Comparison of ENCODE assay signal across 8 cellular contexts in genomic region chr6:129501401-129502051, GRCh38.
DNase-seq lines count a peak whose midpoint lies in the region; ATAC-seq, FAIRE-seq and TF ChIP-seq lines count a peak whose summit lies in the region.

No MANE protein-coding gene starts in this region.

- H3F3A ChIP-seq in neural cell (ENCODE audit: insufficient read depth, low read length, poor library complexity, severe bottlenecking) = no peaks in the 10 kb centered on the region

- H3K9me2 ChIP-seq in neural cell (ENCODE audit: insufficient read depth, low read length) = no peaks in the 10 kb centered on the region

- H3K79me2 ChIP-seq in neural cell (replicated peaks; ENCODE audit: insufficient read depth, low read length) = no peaks in the 10 kb centered on the region

- peaks cover 57% of the 10 kb centered on the region for H3K4me1 ChIP-seq in RWPE2 (ENCODE audit: insufficient read depth, poor library complexity, severe bottlenecking)

- TF ChIP-seq CTCF in RWPE2 (IDR thresholded peaks at IDR 0.05; ENCODE audit: poor library complexity, severe bottlenecking) (peak; percentile 13), neural cell (IDR thresholded peaks at IDR 0.05; ENCODE audit: poor library complexity, severe bottlenecking) (no peak), coronary artery (IDR thresholded peaks at IDR 0.05) (no peak)

- H3K27me3 ChIP-seq in RWPE2 (ENCODE audit: insufficient read depth, poor library complexity, severe bottlenecking) = no peaks in the 10 kb centered on the region
- H3K27me3 ChIP-seq in neural cell (ENCODE audit: insufficient read depth, low read depth, low read length) = no peaks in the 10 kb centered on the region

- no peaks in the 10 kb centered on the region for H4K20me1 ChIP-seq in neural cell (ENCODE audit: insufficient read depth)

- FAIRE-seq in A204.1 (lab: Jason Lieb, UNC) = peak; percentile 98

- peak overlapping the region; percentile 31 for H3K9ac ChIP-seq in neural cell (ENCODE audit: low read length)

- H3K27ac ChIP-seq in RWPE2 (ENCODE audit: poor library complexity, severe bottlenecking) (peak overlapping the region; percentile 95), neural cell (ENCODE audit: low read length) (peak overlapping the region; percentile 76), coronary artery (peak overlapping the region in 1 of 2 donors; percentile 57)

- peak; percentile 89 for DNase-seq in RWPE2 (ENCODE audit: low spot score)
- DNase-seq in epidermal melanocyte (ENCODE audit: insufficient read length, low spot score) = peak; percentile 27
- no peak for DNase-seq in DMS153 treated with DMSO at 0.1 percent for 48 hours (lab: John Stamatoyannopoulos, UW; ENCODE audit: unreplicated experiment)
- no peak for DNase-seq in coronary artery (ENCODE audit: low spot score)
- DNase-seq in GM19238 (ENCODE audit: insufficient read length, low spot score) = no peak

- no peak overlapping the region for H3K4me2 ChIP-seq in neural cell (ENCODE audit: low read length)

- H3K36me3 ChIP-seq in RWPE2 (ENCODE audit: low read depth) (no peaks in the 10 kb centered on the region), neural cell (ENCODE audit: insufficient read depth, low read length) (no peaks in the 10 kb centered on the region)

- ATAC-seq in GM19438 (IDR thresholded peaks at IDR 0.05; ENCODE audit: low read depth, unreplicated experiment) (peak; percentile 32), RWPE2 (ENCODE audit: low read depth) (peak; percentile 91)

- H2AFZ ChIP-seq in neural cell (ENCODE audit: low read depth, low read length) = no peak overlapping the region

- H3K9me3 ChIP-seq in RWPE2 (ENCODE audit: severe bottlenecking) (no peaks in the 10 kb centered on the region), neural cell (ENCODE audit: low read length) (no peaks in the 10 kb centered on the region)

- TF ChIP-seq EP300 in neural cell (conservative IDR thresholded peaks at IDR 0.05; ENCODE audit: poor library complexity, severe bottlenecking) = peak; percentile 53

- no peak for TF ChIP-seq RAD21 in neural cell (conservative IDR thresholded peaks at IDR 0.05)

- H3K4me3 ChIP-seq in RWPE2 (ENCODE audit: severe bottlenecking) (no peak overlapping the region), neural cell (ENCODE audit: low read length) (peak overlapping the region; percentile 11), coronary artery (no peak overlapping the region)

TF ChIP-seq in neural cell, 6 proteins besides CTCF, POLR2A, EP300 and RAD21:
- peak; percentile 26 for TF ChIP-seq MXI1 (conservative IDR thresholded peaks at IDR 0.05; ENCODE audit: poor library complexity, severe bottlenecking)
- TF ChIP-seq EZH2 (IDR thresholded peaks at IDR 0.05; ENCODE audit: borderline replicate concordance, insufficient read depth, low read length, poor library complexity, severe bottlenecking) = no peak
- peak; percentile 29 for TF ChIP-seq SMC3 (conservative IDR thresholded peaks at IDR 0.05; ENCODE audit: poor library complexity)
- peak; percentile 46 for TF ChIP-seq REST (IDR thresholded peaks at IDR 0.05; ENCODE audit: borderline replicate concordance)

Comparison
In these comparisons a context has a peak if more than half of its experiments do, and no peak if none do; other contexts are left out.
1. DNase-seq: peak in RWPE2 (single experiment) and epidermal melanocyte (single experiment); none in DMS153 treated with DMSO at 0.1 percent for 48 hours (single experiment), coronary artery (single experiment) and GM19238 (single experiment).